In the genomic region with DNA sequence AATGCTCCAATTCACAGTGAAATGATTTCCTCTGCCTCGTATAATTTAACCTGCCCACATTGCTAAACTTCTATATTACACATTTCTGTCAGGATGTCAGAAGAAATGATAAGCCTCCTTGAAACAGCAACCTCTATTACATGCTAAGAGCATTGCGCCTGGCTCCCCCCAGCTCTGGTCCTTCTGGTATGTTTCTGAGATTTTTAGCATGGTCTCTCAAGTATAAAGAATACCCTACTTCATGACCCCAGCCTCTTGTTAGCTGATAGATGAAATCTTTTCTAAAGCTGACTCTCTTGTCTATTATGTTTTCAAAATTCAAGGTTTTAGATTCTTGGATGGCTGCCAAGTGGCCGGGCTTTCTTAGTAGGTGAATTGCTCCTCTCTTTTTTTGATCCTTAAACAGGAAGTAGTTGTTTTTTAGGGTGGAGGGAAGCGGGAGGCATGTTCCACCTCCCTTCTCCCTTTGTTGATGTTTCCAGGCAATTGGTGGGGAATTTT, we compare ENCODE assay signal across 19 cellular contexts.
DNase-seq lines count a peak whose midpoint lies in the region; ATAC-seq, FAIRE-seq and TF ChIP-seq lines count a peak whose summit lies in the region.
"Had no signal": no experiment of that assay in that cellular context is flagged by ENCODE, and none has a peak within 500 bp of the region (broad histone marks: within the 10 kb centered on the region; RNA-seq: fewer than 3 reads in every experiment).

No MANE protein-coding gene starts in this region.

- 43 to 47% methylated on average over 4 of the region's 4 CpGs for whole genome bisulfite sequencing in pancreas, 2 donors

- H3K4me3 ChIP-seq in Caco-2 (ENCODE audit: low read depth, low read length) = no peak overlapping the region
- H3K4me3 ChIP-seq in Karpas-422 (ENCODE audit: low read length) = no peak overlapping the region
- no peak overlapping the region for H3K4me3 ChIP-seq in pancreas
- H3K4me3 ChIP-seq in breast epithelium = no peak overlapping the region
- H3K4me3 ChIP-seq: vagina had no signal

- TF ChIP-seq CTCF in Caco-2 (IDR thresholded peaks at IDR 0.05; ENCODE audit: insufficient read depth in 1 of 2, low read depth in 1 of 2, low read length in 1 of 2, severe bottlenecking in 1 of 2, unreplicated experiment in 1 of 2) (no peak), neural crest cell (conservative IDR thresholded peaks at IDR 0.05) (no peak), pancreas (IDR thresholded peaks at IDR 0.05) (no peak), breast epithelium (IDR thresholded peaks at IDR 0.05) (no peak)

- no peak for ATAC-seq in HG03175 (IDR thresholded peaks at IDR 0.05; ENCODE audit: unreplicated experiment)
- no peak for ATAC-seq in pancreas
- ATAC-seq: activated naive CD4-positive, alpha-beta T cell treated with anti-CD3 and anti-CD28 coated beads, Interleukin-2, amount 50 U/mL, for 72 hours; right cardiac atrium had no signal

- no peak overlapping the region for H3K4me2 ChIP-seq in Karpas-422 (ENCODE audit: low read depth, low read length, poor library complexity, severe bottlenecking)

- FAIRE-seq in pancreas (lab: Jason Lieb, UNC) = no peak
- FAIRE-seq: kidney had no signal

- intact Hi-C loops in Caco-2 (cut with micrococcal nuclease; ENCODE audit: unreplicated experiment) = no loop called here
- intact Hi-C loops in pancreas (cut with DNase I) = no loop called here
- intact Hi-C loops in breast epithelium (cut with DNase I; ENCODE audit: low total_unique reads) = no loop called here

- H3K27me3 ChIP-seq in Caco-2 (replicated peaks; ENCODE audit: control insufficient read depth, insufficient read depth, low read length) (no peaks in the 10 kb centered on the region), Karpas-422 (ENCODE audit: low read length) (no peaks in the 10 kb centered on the region), pancreas (no peaks in the 10 kb centered on the region), breast epithelium (no peaks in the 10 kb centered on the region)
- H3K27me3 ChIP-seq: vagina had no signal

- no peaks in the 10 kb centered on the region for H3K36me3 ChIP-seq in Caco-2 (ENCODE audit: control insufficient read depth, insufficient read depth, low read length)
- H3K36me3 ChIP-seq in Karpas-422 (ENCODE audit: insufficient read depth, low read length) = no peaks in the 10 kb centered on the region
- no peaks in the 10 kb centered on the region for H3K36me3 ChIP-seq in pancreas
- no peaks in the 10 kb centered on the region for H3K36me3 ChIP-seq in breast epithelium
- H3K36me3 ChIP-seq: vagina had no signal

- H3K36me3 Mint-ChIP-seq in Caco-2 (ENCODE audit: insufficient read depth, unreplicated experiment) = no peaks in the 10 kb centered on the region
- no peaks in the 10 kb centered on the region for H3K36me3 Mint-ChIP-seq in neural crest cell (ENCODE audit: low read depth)
- H3K36me3 Mint-ChIP-seq: activated naive CD4-positive, alpha-beta T cell treated with anti-CD3 and anti-CD28 coated beads, Interleukin-2, amount 50 U/mL, for 72 hours had no signal

- POLR2A ChIA-PET in Caco-2 (lab: Charles Lee) = no interaction called here

- H4K20me1 ChIP-seq in Karpas-422 (ENCODE audit: insufficient read depth, low read depth, low read length) = no peaks in the 10 kb centered on the region

- H3K9me3 Mint-ChIP-seq in Caco-2 (ENCODE audit: unreplicated experiment) = no peaks in the 10 kb centered on the region
- H3K9me3 Mint-ChIP-seq in neural crest cell = no peaks in the 10 kb centered on the region
- H3K9me3 Mint-ChIP-seq: CD4-positive, alpha-beta T cell had no signal

- 0 out of 2 replicates have a peak overlapping the region, but pooled peaks have one; percentile 45 for H3K27ac ChIP-seq in Karpas-422 (ENCODE audit: low read length)
- no peak overlapping the region for H3K27ac ChIP-seq in pancreas
- no peak overlapping the region for H3K27ac ChIP-seq in breast epithelium
- H3K27ac ChIP-seq: vagina had no signal

- H3K27ac Mint-ChIP-seq in Caco-2 (ENCODE audit: unreplicated experiment) (peak overlapping the region; percentile 10), neural crest cell (ENCODE audit: unreplicated experiment) (peak overlapping the region; percentile 7)
- H3K27ac Mint-ChIP-seq: activated naive CD4-positive, alpha-beta T cell treated with anti-CD3 and anti-CD28 coated beads, Interleukin-2, amount 50 U/mL, for 72 hours had no signal

- H3K4me1 ChIP-seq in Caco-2 = peaks cover 25% of the 10 kb centered on the region
- H3K4me1 ChIP-seq in Karpas-422 (ENCODE audit: low read length) = peaks cover 34% of the 10 kb centered on the region
- peaks cover 0 to 3% (median under 1%) of the 10 kb centered on the region in 3 donors for H3K4me1 ChIP-seq in pancreas
- H3K4me1 ChIP-seq in breast epithelium = no peaks in the 10 kb centered on the region
- H3K4me1 ChIP-seq: vagina had no signal

- H3K4me1 Mint-ChIP-seq in Caco-2 (ENCODE audit: low read depth, unreplicated experiment) (peaks cover 9% of the 10 kb centered on the region), neural crest cell (peaks cover 22% of the 10 kb centered on the region)

- no peak for TF ChIP-seq POLR2A in breast epithelium (IDR thresholded peaks at IDR 0.05)

- no peaks in the 10 kb centered on the region for H3K79me2 ChIP-seq in Karpas-422 (ENCODE audit: low read length)

- no TSS peak for BruUV-seq in Caco-2 (replicated peaks; lab: Mats Ljungman, UMichigan)

- no peaks in the 10 kb centered on the region for H3K27me3 Mint-ChIP-seq in Caco-2 (ENCODE audit: insufficient read depth, unreplicated experiment)
- no peaks in the 10 kb centered on the region for H3K27me3 Mint-ChIP-seq in neural crest cell (ENCODE audit: low read depth)
- H3K27me3 Mint-ChIP-seq: CD4-positive, alpha-beta T cell had no signal

- H3K9ac ChIP-seq in Karpas-422 (ENCODE audit: low read length) = no peak overlapping the region

- CTCF ChIA-PET in Caco-2 (lab: Charles Lee) = no interaction called here

- H3K4me3 Mint-ChIP-seq in Caco-2 (ENCODE audit: unreplicated experiment) = no peak overlapping the region
- peak overlapping the region; percentile 16 for H3K4me3 Mint-ChIP-seq in neural crest cell
- H3K4me3 Mint-ChIP-seq: CD4-positive, alpha-beta T cell had no signal

- DNase-seq in Caco-2 (no peak), Karpas-422 (peak; percentile 56), astrocyte of the hippocampus (ENCODE audit: low read depth, low spot score) (peak; percentile 57), neural crest cell (ENCODE audit: low read depth, low spot score) (no peak), pancreas (no peak), HPDE6-E6E7 (ENCODE audit: extremely low spot score) (no peak), breast epithelium (ENCODE audit: low spot score in 2 of 2) (no peak)
- DNase-seq: activated CD4-positive, CD25-positive, alpha-beta regulatory T cell; activated CD8-positive, alpha-beta memory T cell treated with anti-CD3 and anti-CD28 coated beads, Interleukin-2, amount 50 U/mL, for 4 hours; CD4-positive, alpha-beta T cell; cerebellar nuclear complex; HCEC 1CT; kidney; NCI-H446; right cardiac atrium; stimulated activated CD4-positive, alpha-beta T cell treated with anti-CD3 and anti-CD28 coated beads, Interleukin-2, amount 100 ng/mL, for 48 hours had no signal

- no peaks in the 10 kb centered on the region for H3K9me3 ChIP-seq in Caco-2
- H3K9me3 ChIP-seq in Karpas-422 (ENCODE audit: low read length) = no peaks in the 10 kb centered on the region
- H3K9me3 ChIP-seq in pancreas = no peaks in the 10 kb centered on the region
- H3K9me3 ChIP-seq in breast epithelium = no peaks in the 10 kb centered on the region
- H3K9me3 ChIP-seq: vagina had no signal

- H3K9me2 ChIP-seq in Karpas-422 (replicated peaks; ENCODE audit: insufficient read depth, low read length) = no peaks in the 10 kb centered on the region

- no peak overlapping the region for H2AFZ ChIP-seq in Karpas-422 (ENCODE audit: low read length)

Comparison
In these comparisons a context has a peak if more than half of its experiments do, and no peak if none do; other contexts are left out.
1. DNase-seq: peak in Karpas-422 (single experiment) and astrocyte of the hippocampus (single experiment); none in Caco-2 (0 of 2), neural crest cell (single experiment), pancreas (0 of 6), HPDE6-E6E7 (single experiment) and breast epithelium (0 of 2).